In genomic region chr5:6450235-6450860, GRCh38 we compare ENCODE assay signal across 3 cellular contexts.
A peak's percentile ranks its signal among the peaks of the same experiment; 100 is the strongest.
TF ChIP-seq lines count a peak whose summit lies in the region.

No MANE protein-coding gene starts in this region.

TF ChIP-seq in SK-N-SH, 30 proteins besides CTCF, POLR2A, EP300 and RAD21 (continued from another document):
- TF ChIP-seq MXI1 (IDR thresholded peaks at IDR 0.05; ENCODE audit: low read depth, low read length): peak; percentile 36; the same call in 1 of the 2 replicates

TF ChIP-seq in SK-N-SH treated with all-trans-retinoic acid at 6 μM for 48 hours, 23 proteins besides CTCF, POLR2A, EP300 and RAD21 (continued from another document):
- TF ChIP-seq ESRRG (CRISPR knock-in tag; IDR thresholded peaks at IDR 0.05): no peak
- no peak for TF ChIP-seq ZFP30 (CRISPR knock-in tag; IDR thresholded peaks at IDR 0.05)
- no peak for TF ChIP-seq PPARA (CRISPR knock-in tag; IDR thresholded peaks at IDR 0.05; ENCODE audit: borderline replicate concordance)
- TF ChIP-seq ZNF565 (CRISPR knock-in tag; conservative IDR thresholded peaks at IDR 0.05; ENCODE audit: low read depth): no peak
- TF ChIP-seq SNAI2 (CRISPR knock-in tag; IDR thresholded peaks at IDR 0.05): no peak

TF ChIP-seq in endothelial cell of umbilical vein, 7 proteins besides CTCF, POLR2A, EP300 and RAD21:
- TF ChIP-seq MAX (IDR thresholded peaks at IDR 0.05; ENCODE audit: insufficient read depth, insufficient read length): no peak
- TF ChIP-seq JUN (IDR thresholded peaks at IDR 0.05; ENCODE audit: borderline replicate concordance, insufficient read depth, insufficient read length, low read depth): no peak
- TF ChIP-seq MYC (IDR thresholded peaks at IDR 0.05; ENCODE audit: low read depth, low read length): no peak
- no peak for TF ChIP-seq POLR2AphosphoS5 (IDR thresholded peaks at IDR 0.05; ENCODE audit: insufficient read depth, low read depth, low read length)
- no peak for TF ChIP-seq EZH2 (IDR thresholded peaks at IDR 0.05; ENCODE audit: borderline replicate concordance, low read depth, low read length, severe bottlenecking)
- TF ChIP-seq FOS (IDR thresholded peaks at IDR 0.05; ENCODE audit: borderline replicate concordance, insufficient read depth, low read length): no peak
- no peak for TF ChIP-seq GATA2 (IDR thresholded peaks at IDR 0.05; ENCODE audit: insufficient read depth, insufficient read length, low read depth, low read length)
